22 cellular contexts compared by ENCODE assay signal in the genomic region with DNA sequence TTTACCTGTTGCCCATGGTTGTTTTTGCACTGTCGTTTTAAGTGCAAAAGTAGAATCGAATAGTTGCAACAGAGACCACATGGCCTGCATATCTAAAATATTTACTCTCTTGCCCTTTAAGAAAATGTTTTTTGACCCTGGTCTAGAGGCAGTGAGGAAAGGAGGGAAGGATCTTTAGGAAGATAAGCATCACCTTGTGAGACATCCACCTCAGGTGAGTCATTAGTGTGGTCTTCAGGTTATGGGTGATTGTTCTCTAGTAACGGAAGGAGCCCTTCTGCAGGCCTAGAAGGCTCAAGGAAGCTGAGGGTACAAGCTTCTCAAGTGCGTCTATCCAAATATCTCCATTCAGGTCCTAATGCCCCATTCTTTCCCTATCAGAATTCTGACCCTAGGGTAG. TPM values are rescaled to one million over a fixed set of nuclear protein-coding genes. Genes with fewer than 3 reads are reported as not detected.
"Had no signal": no experiment of that assay in that cellular context is flagged by ENCODE, and none has a peak within 500 bp of the region (broad histone marks: within the 10 kb centered on the region; RNA-seq: fewer than 3 reads in every experiment).

No MANE protein-coding gene starts in this region.

- H3K4me3 Mint-ChIP-seq: activated CD8-positive, alpha-beta T cell treated with anti-CD3 and anti-CD28 coated beads for 36 hours; activated naive CD4-positive, alpha-beta T cell treated with anti-CD3 and anti-CD28 coated beads for 36 hours; nephron progenitor cell had no signal

- H3K27ac Mint-ChIP-seq: activated CD8-positive, alpha-beta T cell treated with anti-CD3 and anti-CD28 coated beads for 36 hours; activated naive CD4-positive, alpha-beta T cell treated with anti-CD3 and anti-CD28 coated beads for 36 hours; nephron progenitor cell; progenitor cell of endocrine pancreas had no signal

- H3K4me2 ChIP-seq: hepatocyte had no signal

- H3K9me3 ChIP-seq: adrenal gland, left ventricle myocardium inferior, right atrium auricular region, transverse colon had no signal

- DNase-seq: activated CD4-positive, alpha-beta T cell treated with anti-CD3 and anti-CD28 coated beads for 1 hour; activated CD8-positive, alpha-beta memory T cell treated with anti-CD3 and anti-CD28 coated beads, Interleukin-2, amount 50 U/mL, for 4 hours; activated CD8-positive, alpha-beta T cell treated with anti-CD3 and anti-CD28 coated beads for 36 hours; activated naive CD4-positive, alpha-beta T cell treated with anti-CD3 and anti-CD28 coated beads for 36 hours; adrenal gland; kidney; left ventricle myocardium inferior; mesendoderm; nephron progenitor cell; occipital lobe; SIG-M5; stimulated activated CD4-positive, alpha-beta T cell treated with anti-CD3 and anti-CD28 coated beads, Interleukin-15, amount 100 ng/mL, for 24 hours; stimulated activated CD4-positive, alpha-beta T cell treated with anti-CD3 and anti-CD28 coated beads, Interleukin-4, amount 100 ng/mL, for 1 hour; stimulated activated naive CD4-positive, alpha-beta T cell treated with Interleukin-2 at 50 U/mL for 16 hours; substantia nigra; T-helper 9 cell; transverse colon had no signal

- H3K27me3 Mint-ChIP-seq: activated CD8-positive, alpha-beta T cell treated with anti-CD3 and anti-CD28 coated beads for 36 hours had no signal

- H3K27me3 ChIP-seq: adrenal gland, dorsolateral prefrontal cortex, hepatocyte, right atrium auricular region, transverse colon had no signal

- H3K9me3 Mint-ChIP-seq: activated CD8-positive, alpha-beta T cell treated with anti-CD3 and anti-CD28 coated beads for 36 hours; activated naive CD4-positive, alpha-beta T cell treated with anti-CD3 and anti-CD28 coated beads for 36 hours had no signal

- H3K27ac ChIP-seq: adrenal gland, dorsolateral prefrontal cortex, hepatocyte, left ventricle myocardium inferior, right atrium auricular region, transverse colon had no signal

- H3K4me3 ChIP-seq: adrenal gland, dorsolateral prefrontal cortex, hepatocyte, left ventricle myocardium inferior, right atrium auricular region, skin epidermis, transverse colon had no signal

- ATAC-seq: activated CD8-positive, alpha-beta T cell treated with anti-CD3 and anti-CD28 coated beads for 36 hours had no signal

RNA-seq across cellular contexts. Expression of gene RAB44, which starts 6.6 kb away (rescaled TPM):
- total RNA-seq: adrenal gland, hepatocyte, occipital lobe, progenitor cell of endocrine pancreas had no signal
